Comparison of ENCODE assay signal across 1 cellular context in genomic region chr6:116393430-116393829, GRCh38.
TF ChIP-seq lines count a peak whose summit lies in the region.

No MANE protein-coding gene starts in this region.

TF ChIP-seq in WTC11, 78 proteins besides CTCF, POLR2A, EP300 and RAD21 (continued from another document):
- no peak for TF ChIP-seq ATF6 (CRISPR knock-in tag; IDR thresholded peaks at IDR 0.05)
- TF ChIP-seq PREB (CRISPR knock-in tag; IDR thresholded peaks at IDR 0.05; ENCODE audit: borderline replicate concordance), result no peak
- no peak for TF ChIP-seq SMAD3 (CRISPR knock-in tag; IDR thresholded peaks at IDR 0.05; ENCODE audit: borderline replicate concordance)
